In the genomic region with DNA sequence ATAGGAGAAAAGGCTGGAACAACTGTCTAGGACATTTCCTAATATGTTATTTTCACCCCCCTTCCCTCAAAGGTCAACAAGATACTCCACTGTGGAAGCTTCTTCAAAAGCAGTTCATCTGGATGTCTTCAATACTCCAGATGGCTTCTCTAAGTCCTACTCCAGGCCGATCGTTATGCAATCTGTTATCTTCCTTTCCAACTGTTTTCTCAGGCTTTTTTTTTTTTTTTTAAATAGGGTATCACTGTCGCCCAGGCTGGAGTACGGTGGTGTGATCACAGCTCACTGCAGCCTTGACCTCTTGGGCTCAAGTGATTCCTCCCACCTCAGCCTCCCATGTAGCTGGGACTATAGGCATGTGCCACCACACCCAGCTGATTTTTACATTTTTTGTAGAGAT, we compare ENCODE assay signal across 1 cellular context.
TF ChIP-seq lines count a peak whose summit lies in the region.

No MANE protein-coding gene starts in this region.

TF ChIP-seq in K562, 482 proteins besides CTCF, POLR2A, EP300 and RAD21 (continued from another document and continues in another):
- peak; percentile 73 for TF ChIP-seq STAT5A (IDR thresholded peaks at IDR 0.05; ENCODE audit: borderline replicate concordance, low read length)
- no peak for TF ChIP-seq POLR2H (tag; IDR thresholded peaks at IDR 0.05; ENCODE audit: low read depth)
- peak; percentile 94 for TF ChIP-seq SMARCA4 (IDR thresholded peaks at IDR 0.05)
- no peak for TF ChIP-seq POLR2B (IDR thresholded peaks at IDR 0.05; ENCODE audit: low read depth, partially characterized antibody)
- TF ChIP-seq FOXJ3 (CRISPR knock-in tag; IDR thresholded peaks at IDR 0.05), result no peak
- TF ChIP-seq PBX2 (CRISPR knock-in tag; IDR thresholded peaks at IDR 0.05; ENCODE audit: low read depth), result no peak
- 0 out of 2 replicates have a peak, but pooled peaks have one; percentile 9 for TF ChIP-seq PBX2 (tag; conservative IDR thresholded peaks at IDR 0.05; ENCODE audit: low read depth)
- TF ChIP-seq BMI1 (IDR thresholded peaks at IDR 0.05; ENCODE audit: low read length), result no peak
- peak; percentile 62 for TF ChIP-seq FOSL1 (tag; conservative IDR thresholded peaks at IDR 0.05)
- TF ChIP-seq, protein P1, sequence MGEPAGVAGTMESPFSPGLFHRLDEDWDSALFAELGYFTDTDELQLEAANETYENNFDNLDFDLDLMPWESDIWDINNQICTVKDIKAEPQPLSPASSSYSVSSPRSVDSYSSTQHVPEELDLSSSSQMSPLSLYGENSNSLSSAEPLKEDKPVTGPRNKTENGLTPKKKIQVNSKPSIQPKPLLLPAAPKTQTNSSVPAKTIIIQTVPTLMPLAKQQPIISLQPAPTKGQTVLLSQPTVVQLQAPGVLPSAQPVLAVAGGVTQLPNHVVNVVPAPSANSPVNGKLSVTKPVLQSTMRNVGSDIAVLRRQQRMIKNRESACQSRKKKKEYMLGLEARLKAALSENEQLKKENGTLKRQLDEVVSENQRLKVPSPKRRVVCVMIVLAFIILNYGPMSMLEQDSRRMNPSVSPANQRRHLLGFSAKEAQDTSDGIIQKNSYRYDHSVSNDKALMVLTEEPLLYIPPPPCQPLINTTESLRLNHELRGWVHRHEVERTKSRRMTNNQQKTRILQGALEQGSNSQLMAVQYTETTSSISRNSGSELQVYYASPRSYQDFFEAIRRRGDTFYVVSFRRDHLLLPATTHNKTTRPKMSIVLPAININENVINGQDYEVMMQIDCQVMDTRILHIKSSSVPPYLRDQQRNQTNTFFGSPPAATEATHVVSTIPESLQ (CRISPR knock-in tag; IDR thresholded peaks at IDR 0.05), result no peak
- TF ChIP-seq SREBF2 (CRISPR knock-in tag; IDR thresholded peaks at IDR 0.05), result no peak
- no peak for TF ChIP-seq NFXL1 (CRISPR knock-in tag; IDR thresholded peaks at IDR 0.05)
- TF ChIP-seq, protein P2, sequence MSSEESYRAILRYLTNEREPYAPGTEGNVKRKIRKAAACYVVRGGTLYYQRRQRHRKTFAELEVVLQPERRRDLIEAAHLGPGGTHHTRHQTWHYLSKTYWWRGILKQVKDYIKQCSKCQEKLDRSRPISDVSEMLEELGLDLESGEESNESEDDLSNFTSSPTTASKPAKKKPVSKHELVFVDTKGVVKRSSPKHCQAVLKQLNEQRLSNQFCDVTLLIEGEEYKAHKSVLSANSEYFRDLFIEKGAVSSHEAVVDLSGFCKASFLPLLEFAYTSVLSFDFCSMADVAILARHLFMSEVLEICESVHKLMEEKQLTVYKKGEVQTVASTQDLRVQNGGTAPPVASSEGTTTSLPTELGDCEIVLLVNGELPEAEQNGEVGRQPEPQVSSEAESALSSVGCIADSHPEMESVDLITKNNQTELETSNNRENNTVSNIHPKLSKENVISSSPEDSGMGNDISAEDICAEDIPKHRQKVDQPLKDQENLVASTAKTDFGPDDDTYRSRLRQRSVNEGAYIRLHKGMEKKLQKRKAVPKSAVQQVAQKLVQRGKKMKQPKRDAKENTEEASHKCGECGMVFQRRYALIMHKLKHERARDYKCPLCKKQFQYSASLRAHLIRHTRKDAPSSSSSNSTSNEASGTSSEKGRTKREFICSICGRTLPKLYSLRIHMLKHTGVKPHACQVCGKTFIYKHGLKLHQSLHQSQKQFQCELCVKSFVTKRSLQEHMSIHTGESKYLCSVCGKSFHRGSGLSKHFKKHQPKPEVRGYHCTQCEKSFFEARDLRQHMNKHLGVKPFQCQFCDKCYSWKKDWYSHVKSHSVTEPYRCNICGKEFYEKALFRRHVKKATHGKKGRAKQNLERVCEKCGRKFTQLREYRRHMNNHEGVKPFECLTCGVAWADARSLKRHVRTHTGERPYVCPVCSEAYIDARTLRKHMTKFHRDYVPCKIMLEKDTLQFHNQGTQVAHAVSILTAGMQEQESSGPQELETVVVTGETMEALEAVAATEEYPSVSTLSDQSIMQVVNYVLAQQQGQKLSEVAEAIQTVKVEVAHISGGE (CRISPR knock-in tag; IDR thresholded peaks at IDR 0.05), result peak in 1 of 3 experiments; percentile 55; a peak in 1 of 6 replicates
- TF ChIP-seq, protein P3, sequence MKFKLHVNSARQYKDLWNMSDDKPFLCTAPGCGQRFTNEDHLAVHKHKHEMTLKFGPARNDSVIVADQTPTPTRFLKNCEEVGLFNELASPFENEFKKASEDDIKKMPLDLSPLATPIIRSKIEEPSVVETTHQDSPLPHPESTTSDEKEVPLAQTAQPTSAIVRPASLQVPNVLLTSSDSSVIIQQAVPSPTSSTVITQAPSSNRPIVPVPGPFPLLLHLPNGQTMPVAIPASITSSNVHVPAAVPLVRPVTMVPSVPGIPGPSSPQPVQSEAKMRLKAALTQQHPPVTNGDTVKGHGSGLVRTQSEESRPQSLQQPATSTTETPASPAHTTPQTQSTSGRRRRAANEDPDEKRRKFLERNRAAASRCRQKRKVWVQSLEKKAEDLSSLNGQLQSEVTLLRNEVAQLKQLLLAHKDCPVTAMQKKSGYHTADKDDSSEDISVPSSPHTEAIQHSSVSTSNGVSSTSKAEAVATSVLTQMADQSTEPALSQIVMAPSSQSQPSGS (CRISPR knock-in tag; IDR thresholded peaks at IDR 0.05), result no peak
- TF ChIP-seq ZNF507 (tag; conservative IDR thresholded peaks at IDR 0.05), result no peak
- TF ChIP-seq EGR1 (conservative IDR thresholded peaks at IDR 0.05), result peak; percentile 13; the same call in 1 of the 2 replicates
- TF ChIP-seq ELF4 (CRISPR knock-in tag; IDR thresholded peaks at IDR 0.05), result peak; percentile 13; the same call in 1 of the 2 replicates
- TF ChIP-seq IRF9 (tag; IDR thresholded peaks at IDR 0.05), result peak; percentile 85
- no peak for TF ChIP-seq ASH1L (IDR thresholded peaks at IDR 0.05; ENCODE audit: borderline replicate concordance, low read depth, partially characterized antibody)
- TF ChIP-seq GABPB1 (CRISPR knock-in tag; IDR thresholded peaks at IDR 0.05), result no peak
- TF ChIP-seq HBP1 (CRISPR knock-in tag; IDR thresholded peaks at IDR 0.05), result no peak
- TF ChIP-seq RCOR1 (IDR thresholded peaks at IDR 0.05; ENCODE audit: borderline replicate concordance in 1 of 2, low read depth in 2 of 2, low read length in 2 of 2), result peak; percentile 47 to 83; a peak in 3 of 4 replicates
- TF ChIP-seq ZNF3 (CRISPR knock-in tag; IDR thresholded peaks at IDR 0.05), result no peak
- TF ChIP-seq MECOM (CRISPR knock-in tag; IDR thresholded peaks at IDR 0.05), result peak; percentile 79
- TF ChIP-seq ZNF12 (CRISPR knock-in tag; IDR thresholded peaks at IDR 0.05), result no peak
- TF ChIP-seq KLF13 (tag; IDR thresholded peaks at IDR 0.05; ENCODE audit: borderline replicate concordance, low read depth), result no peak
- no peak for TF ChIP-seq ZNF695 (CRISPR knock-in tag; IDR thresholded peaks at IDR 0.05)
- no peak for TF ChIP-seq GABPA (tag; conservative IDR thresholded peaks at IDR 0.05; ENCODE audit: low read depth)
- TF ChIP-seq PCBP2 (IDR thresholded peaks at IDR 0.05; ENCODE audit: low read depth, low read length, poor library complexity, severe bottlenecking), result no peak
- peak; percentile 68 for TF ChIP-seq VEZF1 (CRISPR knock-in tag; IDR thresholded peaks at IDR 0.05)
- TF ChIP-seq NR4A1 (CRISPR knock-in tag; IDR thresholded peaks at IDR 0.05), result no peak
- no peak for TF ChIP-seq NR4A1 (tag; IDR thresholded peaks at IDR 0.05)
- no peak for TF ChIP-seq USF2 (CRISPR knock-in tag; IDR thresholded peaks at IDR 0.05)
- peak; percentile 90 for TF ChIP-seq NBN (IDR thresholded peaks at IDR 0.05; ENCODE audit: low read depth)
- no peak for TF ChIP-seq FOXA1 (IDR thresholded peaks at IDR 0.05; ENCODE audit: borderline replicate concordance)
- no peak for TF ChIP-seq HDAC6 (IDR thresholded peaks at IDR 0.05; ENCODE audit: low read depth, low read length)
- no peak for TF ChIP-seq MAFF (IDR thresholded peaks at IDR 0.05; ENCODE audit: low read length)
- TF ChIP-seq ATF7 (IDR thresholded peaks at IDR 0.05), result peak; percentile 64
- no peak for TF ChIP-seq SNRNP70 (optimal IDR thresholded peaks at IDR 0.05; ENCODE audit: low read depth, low read length)
- TF ChIP-seq, protein P4, sequence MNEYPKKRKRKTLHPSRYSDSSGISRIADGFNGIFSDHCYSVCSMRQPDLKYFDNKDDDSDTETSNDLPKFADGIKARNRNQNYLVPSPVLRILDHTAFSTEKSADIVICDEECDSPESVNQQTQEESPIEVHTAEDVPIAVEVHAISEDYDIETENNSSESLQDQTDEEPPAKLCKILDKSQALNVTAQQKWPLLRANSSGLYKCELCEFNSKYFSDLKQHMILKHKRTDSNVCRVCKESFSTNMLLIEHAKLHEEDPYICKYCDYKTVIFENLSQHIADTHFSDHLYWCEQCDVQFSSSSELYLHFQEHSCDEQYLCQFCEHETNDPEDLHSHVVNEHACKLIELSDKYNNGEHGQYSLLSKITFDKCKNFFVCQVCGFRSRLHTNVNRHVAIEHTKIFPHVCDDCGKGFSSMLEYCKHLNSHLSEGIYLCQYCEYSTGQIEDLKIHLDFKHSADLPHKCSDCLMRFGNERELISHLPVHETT (CRISPR knock-in tag; conservative IDR thresholded peaks at IDR 0.05 in 1 of 2, IDR thresholded peaks at IDR 0.05 in 1 of 2), result peak in 1 of 2 experiments; percentile 71; a peak in 1 of 4 replicates
- TF ChIP-seq ZBTB17 (CRISPR knock-in tag; IDR thresholded peaks at IDR 0.05), result no peak
- no peak for TF ChIP-seq ATF1 (CRISPR knock-in tag; IDR thresholded peaks at IDR 0.05)
- TF ChIP-seq ATF1 (tag; IDR thresholded peaks at IDR 0.05), result peak; percentile 25; the same call in 1 of the 2 replicates
- no peak for TF ChIP-seq BRD4 (IDR thresholded peaks at IDR 0.05)
- TF ChIP-seq ZNF263 (CRISPR knock-in tag; IDR thresholded peaks at IDR 0.05; ENCODE audit: borderline replicate concordance), result peak; percentile 90
- TF ChIP-seq MBD2 (IDR thresholded peaks at IDR 0.05; ENCODE audit: borderline replicate concordance, low read depth), result 0 out of 2 replicates have a peak, but pooled peaks have one; percentile 41
- peak in 1 of 2 experiments; percentile 35; a peak in 1 of 4 replicates for TF ChIP-seq FOXA3 (CRISPR knock-in tag; conservative IDR thresholded peaks at IDR 0.05 in 1 of 2, IDR thresholded peaks at IDR 0.05 in 1 of 2)
- TF ChIP-seq SIN3A (IDR thresholded peaks at IDR 0.05; ENCODE audit: borderline replicate concordance in 2 of 2, control insufficient read depth in 1 of 2, low read depth in 2 of 2, low read length in 2 of 2), result no peak
- no peak for TF ChIP-seq RBM34 (IDR thresholded peaks at IDR 0.05; ENCODE audit: borderline replicate concordance, insufficient read depth, low read length)
- TF ChIP-seq GATAD2A (IDR thresholded peaks at IDR 0.05), result no peak
- no peak for TF ChIP-seq CHD2 (IDR thresholded peaks at IDR 0.05; ENCODE audit: low read depth, low read length)
- TF ChIP-seq ZNF644 (tag; IDR thresholded peaks at IDR 0.05; ENCODE audit: low read depth), result peak; percentile 84; the same call in 1 of the 2 replicates
